In genomic region chr11:92297551-92298237, GRCh38 we compare ENCODE assay signal across 16 cellular contexts.
A peak's percentile ranks its signal among the peaks of the same experiment; 100 is the strongest.
DNase-seq lines count a peak whose midpoint lies in the region; ATAC-seq and TF ChIP-seq lines count a peak whose summit lies in the region.
"Had no signal": no experiment of that assay in that cellular context is flagged by ENCODE, and none has a peak within 500 bp of the region (broad histone marks: within the 10 kb centered on the region; RNA-seq: fewer than 3 reads in every experiment).

No MANE protein-coding gene starts in this region.

- no peak for DNase-seq in SK-N-SH
- peak; percentile 17 for DNase-seq in RPMI7951 (ENCODE audit: low read depth)
- peak; percentile 70 for DNase-seq in myocyte (ENCODE audit: low read depth)
- DNase-seq in NOMO-1 treated with DMSO at 0.1 percent for 48 hours (lab: John Stamatoyannopoulos, UW; ENCODE audit: unreplicated experiment), result no peak
- DNase-seq: CD4-positive, alpha-beta memory T cell; GDM1; GOT3; NCI-H1048; NCI-H1694; SHP77 treated with DMSO at 0.1 percent for 48 hours; T-helper 2 cell had no signal

- no peaks in the 10 kb centered on the region for H3K9me3 ChIP-seq in SK-N-SH

- TF ChIP-seq CTCF in SK-N-SH (IDR thresholded peaks at IDR 0.05), result no peak

- H3K4me3 ChIP-seq in SK-N-SH (ENCODE audit: low read depth in 2 of 2, low read length in 1 of 2), result no peak overlapping the region
- H3K4me3 ChIP-seq: GM12878 had no signal

- no peak overlapping the region for H3K4me2 ChIP-seq in SK-N-SH
- H3K4me2 ChIP-seq: KMS-11 had no signal

- no peaks in the 10 kb centered on the region for H4K20me1 ChIP-seq in SK-N-SH (ENCODE audit: insufficient read depth)

- no peaks in the 10 kb centered on the region for H3K27me3 ChIP-seq in SK-N-SH (ENCODE audit: insufficient read depth)

- H3F3A ChIP-seq in SK-N-SH (replicated peaks; ENCODE audit: insufficient read depth), result peaks cover 16% of the 10 kb centered on the region

- no peak for TF ChIP-seq EP300 in SK-N-SH (IDR thresholded peaks at IDR 0.05; ENCODE audit: borderline replicate concordance in 1 of 2, low read depth in 1 of 2, low read length in 1 of 2)

- WGBS in SK-N-SH (ENCODE audit: low lambda C conversion rate), result 87% methylated on average over 3 of the region's 3 CpGs

- no peak overlapping the region for H2AFZ ChIP-seq in SK-N-SH (ENCODE audit: low read depth)

- H3K27ac ChIP-seq in SK-N-SH (ENCODE audit: low read depth in 2 of 2, low read length in 1 of 2), result no peak overlapping the region
- H3K27ac ChIP-seq: KMS-11 had no signal

- ATAC-seq in SK-N-SH treated with all-trans-retinoic acid at 6 μM for 48 hours (no peak), GM19324 (IDR thresholded peaks at IDR 0.05; ENCODE audit: low FRiP score, unreplicated experiment) (no peak), GM21526 (IDR thresholded peaks at IDR 0.05; ENCODE audit: low FRiP score, unreplicated experiment) (no peak)
- ATAC-seq: GM12878 had no signal

- CTCF ChIA-PET in SK-N-SH (lab: Yijun Ruan, JAX), result interaction anchor here (0.7 to 1.1 kb wide), 2 partner anchors 8 to 11 kb away, joined by 3 read pairs; no protein-coding TSS in a partner anchor

- H3K36me3 ChIP-seq in SK-N-SH (replicated peaks in 1 of 2; ENCODE audit: control insufficient read depth in 1 of 2, insufficient read depth in 2 of 2, low read length in 1 of 2), result no peaks in the 10 kb centered on the region

- TF ChIP-seq RAD21 in SK-N-SH (IDR thresholded peaks at IDR 0.05; ENCODE audit: low read length), result no peak

- no peaks in the 10 kb centered on the region for H3K9me2 ChIP-seq in SK-N-SH

- POLR2A ChIA-PET in SK-N-SH (lab: Yijun Ruan, JAX), result no interaction called here

- no peak overlapping the region for H3K9ac ChIP-seq in SK-N-SH
- H3K9ac ChIP-seq: KMS-11 had no signal

- H3K79me2 ChIP-seq in SK-N-SH (ENCODE audit: insufficient read depth), result peaks cover 6% of the 10 kb centered on the region

- H3K4me1 ChIP-seq in SK-N-SH (ENCODE audit: control insufficient read depth in 1 of 2, insufficient read depth in 2 of 2, low read depth in 1 of 2, low read length in 1 of 2), result peaks cover 0 to 10% of the 10 kb centered on the region in 2 experiments; a peak in 2 of 4 replicates

TF ChIP-seq in SK-N-SH treated with all-trans-retinoic acid at 6 μM for 48 hours, 23 proteins besides CTCF, POLR2A, EP300 and RAD21:
- no peak for TF ChIP-seq CSDC2 (CRISPR knock-in tag; IDR thresholded peaks at IDR 0.05)
- TF ChIP-seq ISL1 (CRISPR knock-in tag; IDR thresholded peaks at IDR 0.05), result peak; percentile 37; the same call in 1 of the 2 replicates
TF ChIP-seq in SK-N-SH treated with all-trans-retinoic acid at 6 μM for 48 hours: peak in this region for 1.

TF ChIP-seq in SK-N-SH, 30 proteins besides CTCF, POLR2A, EP300 and RAD21:
- no peak for TF ChIP-seq POLR2AphosphoS5 (IDR thresholded peaks at IDR 0.05; ENCODE audit: low read depth, low read length)
- no peak for TF ChIP-seq EZH2phosphoT487 (IDR thresholded peaks at IDR 0.05; ENCODE audit: borderline replicate concordance, low read depth)
- no peak for TF ChIP-seq RXRA (IDR thresholded peaks at IDR 0.05; ENCODE audit: borderline replicate concordance, low read depth)
- TF ChIP-seq PBX3 (IDR thresholded peaks at IDR 0.05), result no peak
- TF ChIP-seq USF2 (IDR thresholded peaks at IDR 0.05; ENCODE audit: borderline replicate concordance, low read depth, low read length), result no peak
- no peak for TF ChIP-seq MXI1 (IDR thresholded peaks at IDR 0.05; ENCODE audit: low read depth, low read length)
- no peak for TF ChIP-seq CHD2 (IDR thresholded peaks at IDR 0.05; ENCODE audit: low read length, partially characterized antibody)
- no peak for TF ChIP-seq TCF12 (IDR thresholded peaks at IDR 0.05)
- TF ChIP-seq GATA2 (CRISPR knock-in tag; IDR thresholded peaks at IDR 0.05), result no peak
- no peak for TF ChIP-seq TEAD4 (IDR thresholded peaks at IDR 0.05; ENCODE audit: borderline replicate concordance, insufficient read depth)
- no peak for TF ChIP-seq IRF3 (IDR thresholded peaks at IDR 0.05; ENCODE audit: low read depth, low read length)
- TF ChIP-seq NFIC (IDR thresholded peaks at IDR 0.05; ENCODE audit: borderline replicate concordance), result no peak
- no peak for TF ChIP-seq NRF1 (IDR thresholded peaks at IDR 0.05; ENCODE audit: low read depth, low read length)
- no peak for TF ChIP-seq GABPA (IDR thresholded peaks at IDR 0.05; ENCODE audit: low read depth)
- TF ChIP-seq MEF2A (IDR thresholded peaks at IDR 0.05; ENCODE audit: borderline replicate concordance, low read depth), result no peak
- no peak for TF ChIP-seq REST (IDR thresholded peaks at IDR 0.05; ENCODE audit: low read depth, low read length)
- no peak for TF ChIP-seq RFX5 (IDR thresholded peaks at IDR 0.05; ENCODE audit: low read length)
- TF ChIP-seq FOSL2 (IDR thresholded peaks at IDR 0.05; ENCODE audit: borderline replicate concordance, low read depth), result no peak

Comparison
In these comparisons a context has a peak if more than half of its experiments do, and no peak if none do; other contexts are left out.
1. DNase-seq: peak in RPMI7951 (single experiment) and myocyte (single experiment); none in SK-N-SH (single experiment) and NOMO-1 treated with DMSO at 0.1 percent for 48 hours (single experiment).